Comparison of ENCODE assay signal across 19 cellular contexts in the genomic region with DNA sequence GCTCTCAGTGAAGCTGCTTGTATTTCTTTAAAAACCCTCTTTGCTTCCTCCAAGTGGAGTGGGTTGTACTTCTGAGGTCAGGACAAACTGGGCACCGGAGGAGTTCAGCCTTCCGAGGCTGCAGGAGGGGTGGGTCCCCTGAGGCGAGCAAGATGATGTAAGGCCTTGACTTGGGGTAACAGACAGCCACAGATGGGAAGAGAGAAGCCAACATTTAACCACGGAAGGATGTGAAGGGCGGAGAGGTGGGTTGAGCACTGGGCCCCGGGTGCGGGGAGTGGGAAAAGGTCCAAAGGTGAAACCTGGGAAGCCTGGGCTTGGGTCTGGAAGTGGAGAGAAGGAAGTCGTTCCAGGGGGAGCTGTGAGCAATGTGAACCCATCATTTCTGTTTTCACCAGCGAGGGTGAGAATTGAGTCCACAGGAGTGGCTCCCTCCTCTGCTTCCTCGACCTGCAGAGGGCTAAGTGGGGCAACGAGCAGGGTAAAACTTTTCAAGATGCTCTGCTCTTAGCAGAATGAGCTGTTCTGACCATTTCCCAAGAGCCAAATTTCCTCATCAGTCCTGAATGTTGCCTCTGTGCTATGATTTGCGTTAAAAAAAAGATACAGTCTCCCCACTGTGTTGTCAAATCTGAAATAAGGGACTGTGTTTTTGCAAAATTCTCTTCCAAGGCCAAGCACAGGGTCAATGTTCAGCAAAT.
DNase-seq lines count a peak whose midpoint lies in the region; ATAC-seq and TF ChIP-seq lines count a peak whose summit lies in the region.
"Had no signal": no experiment of that assay in that cellular context is flagged by ENCODE, and none has a peak within 500 bp of the region (broad histone marks: within the 10 kb centered on the region; RNA-seq: fewer than 3 reads in every experiment).

No MANE protein-coding gene starts in this region.

- no peak overlapping the region for H3K4me3 Mint-ChIP-seq in endodermal cell
- H3K4me3 Mint-ChIP-seq: CD8-positive, alpha-beta T cell; central memory CD8-positive, alpha-beta T cell had no signal

- no peaks in the 10 kb centered on the region for H3K79me2 ChIP-seq in Loucy (ENCODE audit: insufficient read depth, low read length)

- H3K9me3 ChIP-seq in Loucy (ENCODE audit: insufficient read depth, low read depth, low read length) (no peaks in the 10 kb centered on the region), endodermal cell (ENCODE audit: control insufficient read depth, low read length) (no peaks in the 10 kb centered on the region), tibial nerve (no peaks in the 10 kb centered on the region)
- H3K9me3 ChIP-seq: heart right ventricle had no signal

- ATAC-seq in Right ventricle myocardium superior (ENCODE audit: poor library complexity) (peak; percentile 48), left ventricle myocardium superior (no peak)
- ATAC-seq: CD8-positive, alpha-beta T cell had no signal

- TF ChIP-seq EP300 in tibial nerve (IDR thresholded peaks at IDR 0.05): peak in 1 of 2 donors; percentile 36

- WGBS in endodermal cell (ENCODE audit: insufficient coverage in 1 of 2, insufficient read length in 1 of 2), 2 experiments: 74 to 79% methylated on average over 5 to 12 of the region's 12 CpGs
- WGBS in tibial nerve, 2 donors: 18 to 21% methylated on average over 12 of the region's 12 CpGs

- TF ChIP-seq POLR2A in tibial nerve (IDR thresholded peaks at IDR 0.05): no peak

- no peaks in the 10 kb centered on the region for H3K9me2 ChIP-seq in Loucy (replicated peaks; ENCODE audit: low read depth, low read length)

- no peak overlapping the region for H2AFZ ChIP-seq in Loucy (ENCODE audit: low read length)

- H3K4me2 ChIP-seq in Loucy (ENCODE audit: low read depth, low read length, poor library complexity, severe bottlenecking): peak overlapping the region; percentile 48
- H3K4me2 ChIP-seq: KMS-11 had no signal

- H3K4me3 ChIP-seq in Loucy (ENCODE audit: low read length, poor library complexity, severe bottlenecking) (no peak overlapping the region), endodermal cell (ENCODE audit: low read length) (no peak overlapping the region), tibial nerve (no peak overlapping the region)
- H3K4me3 ChIP-seq: heart right ventricle had no signal

- no peaks in the 10 kb centered on the region for H3K9me3 Mint-ChIP-seq in endodermal cell
- H3K9me3 Mint-ChIP-seq: CD8-positive, alpha-beta T cell; central memory CD8-positive, alpha-beta T cell; immature natural killer cell had no signal

- H3K27ac Mint-ChIP-seq in endodermal cell: no peak overlapping the region
- H3K27ac Mint-ChIP-seq: CD8-positive, alpha-beta T cell had no signal

- peaks cover 12% of the 10 kb centered on the region for H3K4me1 ChIP-seq in Loucy (ENCODE audit: insufficient read depth, low read length, poor library complexity, severe bottlenecking)
- no peaks in the 10 kb centered on the region for H3K4me1 ChIP-seq in endodermal cell (ENCODE audit: control insufficient read depth, insufficient read depth, low read length)
- H3K4me1 ChIP-seq in tibial nerve: peaks cover 0 to 16% (median 5%) of the 10 kb centered on the region in 4 donors
- H3K4me1 ChIP-seq: heart right ventricle had no signal

- H3K36me3 ChIP-seq in Loucy (ENCODE audit: insufficient read depth, low read length) (no peaks in the 10 kb centered on the region), endodermal cell (ENCODE audit: control insufficient read depth, insufficient read depth, low read length) (no peaks in the 10 kb centered on the region), tibial nerve (no peaks in the 10 kb centered on the region)
- H3K36me3 ChIP-seq: heart right ventricle had no signal

- H3K36me3 Mint-ChIP-seq in endodermal cell (ENCODE audit: low read depth): no peaks in the 10 kb centered on the region
- H3K36me3 Mint-ChIP-seq: CD8-positive, alpha-beta T cell had no signal

- no peak overlapping the region for H3K9ac ChIP-seq in Loucy (ENCODE audit: low read depth, low read length, poor library complexity, severe bottlenecking)
- H3K9ac ChIP-seq in endodermal cell (ENCODE audit: extremely low read depth, low read length, poor library complexity, severe bottlenecking): no peak overlapping the region
- H3K9ac ChIP-seq: KMS-11 had no signal

- DNase-seq in Right ventricle myocardium superior: peak; percentile 51
- no peak for DNase-seq in left ventricle myocardium superior
- no peak for DNase-seq in endodermal cell
- DNase-seq in tibial nerve (ENCODE audit: low spot score in 2 of 2): peak; percentile 9 to 46
- no peak for DNase-seq in HuH-7 (ENCODE audit: low spot score)
- DNase-seq in C1 segment of cervical spinal cord (lab: John Stamatoyannopoulos, UW): no peak
- DNase-seq in epidermal melanocyte (ENCODE audit: insufficient read length, low spot score): no peak
- DNase-seq: activated CD4-positive, alpha-beta T cell treated with anti-CD3 and anti-CD28 coated beads for 4 hours; activated gamma-delta T cell treated with Interleukin-2 at 50 U/mL for 16 hours; activated T-cell treated with anti-CD3 and anti-CD28 coated beads for 4 hours; CD8-positive, alpha-beta T cell; DMS79 treated with DMSO at 0.1 percent for 48 hours; immature natural killer cell; NCI-H1417; retina had no signal

- H3K27me3 ChIP-seq in Loucy (ENCODE audit: insufficient read depth, low read length, poor library complexity, severe bottlenecking) (no peaks in the 10 kb centered on the region), endodermal cell (ENCODE audit: control insufficient read depth, insufficient read depth, low read length, poor library complexity, severe bottlenecking) (no peaks in the 10 kb centered on the region), tibial nerve (peaks cover 0 to 17% of the 10 kb centered on the region in 2 donors)

- no peak overlapping the region for H3K27ac ChIP-seq in endodermal cell (ENCODE audit: low read depth, low read length)
- peak overlapping the region in 1 of 4 donors; percentile 46 for H3K27ac ChIP-seq in tibial nerve
- H3K27ac ChIP-seq: heart right ventricle, KMS-11 had no signal

- H3K4me1 Mint-ChIP-seq in endodermal cell: no peaks in the 10 kb centered on the region

- no peaks in the 10 kb centered on the region for H3K27me3 Mint-ChIP-seq in endodermal cell (ENCODE audit: insufficient read depth)
- H3K27me3 Mint-ChIP-seq: central memory CD8-positive, alpha-beta T cell had no signal

- intact Hi-C loops in Right ventricle myocardium superior (cut with DNase I): no loop called here
- intact Hi-C loops in left ventricle myocardium superior (cut with micrococcal nuclease): no loop called here

- no peaks in the 10 kb centered on the region for H3F3A ChIP-seq in Loucy (ENCODE audit: low read depth)

- no peak for TF ChIP-seq CTCF in Loucy (conservative IDR thresholded peaks at IDR 0.05; ENCODE audit: low read length)
- peak; percentile 29 for TF ChIP-seq CTCF in endodermal cell (conservative IDR thresholded peaks at IDR 0.05)
- no peak for TF ChIP-seq CTCF in tibial nerve (IDR thresholded peaks at IDR 0.05)

- no peaks in the 10 kb centered on the region for H4K20me1 ChIP-seq in Loucy (ENCODE audit: insufficient read depth, low read length, poor library complexity, severe bottlenecking)

Comparison
In these comparisons a context has a peak if more than half of its experiments do, and no peak if none do; other contexts are left out.
1. DNase-seq: peak in Right ventricle myocardium superior (single experiment) and tibial nerve (2 of 2); none in left ventricle myocardium superior (single experiment), endodermal cell (single experiment), HuH-7 (single experiment), C1 segment of cervical spinal cord (0 of 14) and epidermal melanocyte (single experiment).